Comparison of ENCODE assay signal across 8 cellular contexts in the genomic region with DNA sequence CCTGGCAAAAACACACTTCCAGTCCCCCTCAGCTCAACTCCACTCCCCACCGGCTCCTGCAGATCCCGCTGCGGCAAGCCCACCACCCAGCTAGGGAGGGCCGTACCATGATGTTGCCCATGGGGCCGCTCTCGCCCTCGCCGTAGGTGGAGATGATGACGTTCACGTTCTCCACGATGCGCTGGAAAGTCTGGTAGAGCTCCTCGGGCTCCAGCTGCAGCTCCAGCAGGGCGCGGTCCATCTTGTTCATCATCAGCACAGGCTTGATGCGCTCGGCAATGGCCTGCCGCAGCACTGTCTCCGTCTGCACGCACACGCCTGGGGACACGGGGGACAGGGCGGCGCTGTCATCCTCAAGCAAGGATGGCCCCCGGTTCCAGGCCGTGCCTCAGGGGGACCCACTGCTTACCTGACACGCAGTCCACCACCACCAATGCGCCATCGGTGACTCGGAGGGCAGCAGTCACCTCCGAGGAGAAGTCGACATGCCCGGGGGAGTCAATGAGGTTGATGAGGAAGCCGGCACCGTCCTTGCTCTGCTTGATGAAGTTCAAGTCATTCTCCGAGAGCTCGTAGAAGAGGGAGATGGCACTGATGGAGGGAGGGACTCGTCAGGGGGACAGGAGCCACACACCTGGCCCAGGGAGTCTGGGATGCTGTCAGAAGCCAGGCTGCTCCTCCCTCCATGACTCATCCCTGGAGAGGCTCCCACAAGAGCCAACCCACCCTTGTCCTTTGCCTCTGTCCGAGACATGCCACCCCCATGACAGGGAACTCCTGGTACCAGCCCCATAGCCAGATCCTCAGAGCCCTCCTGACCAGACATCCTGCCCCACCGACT. TPM values are rescaled to one million over a fixed set of nuclear protein-coding genes. Genes with fewer than 3 reads are reported as not detected.
A peak's percentile ranks its signal among the peaks of the same experiment; 100 is the strongest.
DNase-seq lines count a peak whose midpoint lies in the region; ATAC-seq and TF ChIP-seq lines count a peak whose summit lies in the region.

No MANE protein-coding gene starts in this region.

- ATAC-seq in HG02759 (IDR thresholded peaks at IDR 0.05; ENCODE audit: unreplicated experiment) (no peak), GM18867 (IDR thresholded peaks at IDR 0.05; ENCODE audit: unreplicated experiment) (no peak)

- H3K27ac ChIP-seq in PC-9 (peak overlapping the region; percentile 95; the same call in 1 of the 2 replicates), ectodermal cell (ENCODE audit: insufficient read depth, low read depth, low read length, poor library complexity, severe bottlenecking) (no peak overlapping the region), neuronal stem cell (replicated peaks; ENCODE audit: low read length) (no peak overlapping the region)

- peaks cover 34% of the 10 kb centered on the region for H3K79me1 ChIP-seq in neuronal stem cell (ENCODE audit: low read depth, low read length)

- no peak overlapping the region for H4K91ac ChIP-seq in neuronal stem cell (ENCODE audit: low read depth, low read length, poor library complexity)

- DNase-seq in EH (ENCODE audit: low read depth) (peak; percentile 78), PC-9 (no peak), neuronal stem cell (ENCODE audit: low spot score) (no peak), NCI-H2029 treated with DMSO at 0.1 percent for 48 hours (lab: John Stamatoyannopoulos, UW) (no peak)
- no peak for DNase-seq in effector CD8-positive, alpha-beta T cell (lab: John Stamatoyannopoulos, UW)

- H3K14ac ChIP-seq in neuronal stem cell (ENCODE audit: low read length), result no peak overlapping the region

- H3K79me2 ChIP-seq in PC-9 (ENCODE audit: low read depth), result peaks cover 70% of the 10 kb centered on the region

- H2BK15ac ChIP-seq in neuronal stem cell (ENCODE audit: low read length), result no peak overlapping the region

- H2AFZ ChIP-seq in PC-9 (no peak overlapping the region), neuronal stem cell (ENCODE audit: low read length) (no peak overlapping the region)

- H3K4me3 ChIP-seq in PC-9 (peak overlapping the region; percentile 91; the same call in 1 of the 2 replicates), ectodermal cell (ENCODE audit: insufficient read depth, low read depth, low read length) (peak overlapping the region; percentile 94), neuronal stem cell (ENCODE audit: low read length in 2 of 2) (peak overlapping the region; percentile 37 to 98)

- H3K4me2 ChIP-seq in PC-9 (peak overlapping the region; percentile 89), neuronal stem cell (ENCODE audit: insufficient read depth, low read length, poor library complexity, severe bottlenecking) (no peak overlapping the region)

- no peaks in the 10 kb centered on the region for H3K27me3 ChIP-seq in PC-9 (ENCODE audit: insufficient read depth, low read depth)
- H3K27me3 ChIP-seq in ectodermal cell (ENCODE audit: control insufficient read depth, insufficient read depth, low read length, poor library complexity, severe bottlenecking), result peaks cover 13% of the 10 kb centered on the region
- no peaks in the 10 kb centered on the region for H3K27me3 ChIP-seq in neuronal stem cell (ENCODE audit: control insufficient read depth in 3 of 3, insufficient read depth in 3 of 3, low read depth in 1 of 3, low read length in 3 of 3)

- H4K20me1 ChIP-seq in PC-9 (ENCODE audit: insufficient read depth), result peaks cover 70% of the 10 kb centered on the region

- H3K4me1 ChIP-seq in PC-9 (replicated peaks; ENCODE audit: insufficient read depth), result peaks cover 23% of the 10 kb centered on the region
- H3K4me1 ChIP-seq in ectodermal cell (ENCODE audit: control insufficient read depth, insufficient read depth, low read length), result peaks cover 17% of the 10 kb centered on the region
- H3K4me1 ChIP-seq in neuronal stem cell (ENCODE audit: control insufficient read depth in 2 of 2, insufficient read depth in 1 of 2, low read depth in 1 of 2, low read length in 2 of 2), result peaks cover 13 to 28% of the 10 kb centered on the region in 2 donors

- H3K4ac ChIP-seq in neuronal stem cell (ENCODE audit: low read length), result no peak overlapping the region

- H3K18ac ChIP-seq in neuronal stem cell (ENCODE audit: low read length), result no peak overlapping the region

- no peak overlapping the region for H2BK12ac ChIP-seq in neuronal stem cell (ENCODE audit: low read length)

- intact Hi-C loops in PC-9 (cut with micrococcal nuclease; ENCODE audit: unreplicated experiment), result no loop called here

- BruUV-seq in PC-9 (replicated peaks; lab: Mats Ljungman, UMichigan), result no TSS peak

- H3K23ac ChIP-seq in neuronal stem cell (ENCODE audit: low read depth, low read length, poor library complexity), result peak overlapping the region; percentile 80

- H3K36me3 ChIP-seq in PC-9 (ENCODE audit: low read depth), result peaks cover 32% of the 10 kb centered on the region
- peaks cover 60% of the 10 kb centered on the region for H3K36me3 ChIP-seq in ectodermal cell (ENCODE audit: control insufficient read depth, insufficient read depth, low read length)
- H3K36me3 ChIP-seq in neuronal stem cell (replicated peaks in 1 of 2; ENCODE audit: control insufficient read depth in 2 of 2, insufficient read depth in 2 of 2, low read length in 2 of 2), result peaks cover 61 to 66% of the 10 kb centered on the region in 2 donors

- no peak overlapping the region for H2BK120ac ChIP-seq in neuronal stem cell (ENCODE audit: low read depth, low read length)

- H3K9me3 ChIP-seq in PC-9 (ENCODE audit: insufficient read depth, low read depth), result no peaks in the 10 kb centered on the region
- H3K9me3 ChIP-seq in ectodermal cell (ENCODE audit: control insufficient read depth, low read length), result no peaks in the 10 kb centered on the region
- H3K9me3 ChIP-seq in neuronal stem cell (replicated peaks in 1 of 2; ENCODE audit: control insufficient read depth in 2 of 2, insufficient read depth in 1 of 2, low read depth in 1 of 2, low read length in 2 of 2), result no peaks in the 10 kb centered on the region

- peak overlapping the region; percentile 72 for H3K9ac ChIP-seq in neuronal stem cell (ENCODE audit: low read depth, low read length, poor library complexity)

- no peaks in the 10 kb centered on the region for H3K9me2 ChIP-seq in PC-9 (ENCODE audit: insufficient read depth)

- CTCF ChIA-PET in PC-9 (lab: Charles Lee), result no interaction called here

- TF ChIP-seq CTCF in PC-9 (conservative IDR thresholded peaks at IDR 0.05), result no peak

- H2BK5ac ChIP-seq in neuronal stem cell (ENCODE audit: low read length), result no peak overlapping the region

- WGBS in ectodermal cell, 2 experiments, result 95 to 96% methylated on average over 40 of the region's 40 CpGs
- no CpG with 5 or more reads among the region's 40 CpGs for WGBS in neuronal stem cell (ENCODE audit: extremely low coverage in 2 of 2, insufficient read length in 2 of 2, insufficient replicate concordance in 1 of 2), 2 donors

- POLR2A ChIA-PET in PC-9 (lab: Charles Lee; ENCODE audit: unreplicated experiment), result interaction anchor here (0.6 to 0.7 kb wide), 2 partner anchors 14 to 473 kb away, joined by 3 to 6 read pairs; no protein-coding TSS in a partner anchor

- H4K8ac ChIP-seq in neuronal stem cell (ENCODE audit: low read depth, low read length), result peak overlapping the region; percentile 83

- peaks cover 84% of the 10 kb centered on the region for H3F3A ChIP-seq in PC-9 (ENCODE audit: insufficient read depth, low read depth)

- H2AK5ac ChIP-seq in neuronal stem cell (ENCODE audit: low read depth, low read length), result no peak overlapping the region

RNA-seq across cellular contexts. Expression of a gene that starts 2.3 kb away (rescaled TPM):
- 1,471 and 1,742 TPM in 2 replicates for total RNA-seq in PC-9 (2021)
- polyA plus RNA-seq in ectodermal cell (2013, experiment 1 of 4), result 2,748 TPM
- 2,913 TPM for polyA plus RNA-seq in ectodermal cell (2013, experiment 2 of 4)
- 2,171 TPM for polyA plus RNA-seq in ectodermal cell (2013, experiment 3 of 4)
- 2,324 TPM for polyA plus RNA-seq in ectodermal cell (2013, experiment 4 of 4)
- 2,427 TPM for polyA plus RNA-seq in neuronal stem cell (2013, experiment 1 of 2)
- polyA plus RNA-seq in neuronal stem cell (2013, experiment 2 of 2), result 2,458 TPM

RNA-seq across cellular contexts. Expression of a gene that starts 12.0 kb away (rescaled TPM):
- 38.1 and 46.5 TPM in 2 replicates for total RNA-seq in PC-9 (2021)
- polyA plus RNA-seq in ectodermal cell (2013, experiment 1 of 4), result 82.7 TPM
- polyA plus RNA-seq in ectodermal cell (2013, experiment 2 of 4), result 80.7 TPM
- 49.1 TPM for polyA plus RNA-seq in ectodermal cell (2013, experiment 3 of 4)
- 53.3 TPM for polyA plus RNA-seq in ectodermal cell (2013, experiment 4 of 4)
- 56.3 TPM for polyA plus RNA-seq in neuronal stem cell (2013, experiment 1 of 2)
- polyA plus RNA-seq in neuronal stem cell (2013, experiment 2 of 2), result 55.0 TPM

RNA-seq across cellular contexts. Expression of a gene that starts 24.6 kb away (rescaled TPM):
- 25.5 and 26.5 TPM in 2 replicates for total RNA-seq in PC-9 (2021)
- polyA plus RNA-seq in ectodermal cell (2013, experiment 1 of 4), result 42.6 TPM
- polyA plus RNA-seq in ectodermal cell (2013, experiment 2 of 4), result 44.6 TPM
- 33.7 TPM for polyA plus RNA-seq in ectodermal cell (2013, experiment 3 of 4)
- polyA plus RNA-seq in ectodermal cell (2013, experiment 4 of 4), result 34.3 TPM
- 64.0 TPM for polyA plus RNA-seq in neuronal stem cell (2013, experiment 1 of 2)
- polyA plus RNA-seq in neuronal stem cell (2013, experiment 2 of 2), result 61.2 TPM

RNA-seq across cellular contexts. Expression of a gene that starts 50.1 kb away (rescaled TPM):
- not detected in 2 replicates for total RNA-seq in PC-9 (2021)
- 2.9 TPM for polyA plus RNA-seq in ectodermal cell (2013, experiment 1 of 4)
- polyA plus RNA-seq in ectodermal cell (2013, experiment 2 of 4), result 1.9 TPM
- 1.8 TPM for polyA plus RNA-seq in ectodermal cell (2013, experiment 3 of 4)
- 2.2 TPM for polyA plus RNA-seq in ectodermal cell (2013, experiment 4 of 4)
- polyA plus RNA-seq in neuronal stem cell (2013, experiment 1 of 2), result 0.60 TPM
- polyA plus RNA-seq in neuronal stem cell (2013, experiment 2 of 2), result 0.72 TPM
